Comparison of ENCODE assay signal across 13 cellular contexts in the genomic region with DNA sequence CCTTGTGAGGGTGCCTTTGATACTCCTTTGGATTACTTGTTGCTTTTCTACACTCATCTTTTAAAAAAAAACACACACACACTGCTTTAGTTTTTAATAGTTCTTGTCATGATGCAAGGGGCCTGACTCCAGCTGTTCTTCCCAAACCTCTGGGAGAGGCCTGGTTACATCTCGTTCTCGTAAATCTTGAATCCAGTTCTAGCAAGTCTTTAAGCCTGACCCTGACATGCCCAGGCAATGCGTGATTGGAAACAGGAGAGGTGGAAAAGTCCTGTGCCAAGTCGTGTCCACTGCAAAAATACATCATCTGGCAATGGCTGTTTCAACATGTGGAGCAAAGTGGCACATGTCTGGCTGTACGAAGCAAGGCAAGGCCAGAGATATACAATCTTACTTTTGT.
DNase-seq lines count a peak whose midpoint lies in the region; ATAC-seq, FAIRE-seq and TF ChIP-seq lines count a peak whose summit lies in the region.
"Had no signal": no experiment of that assay in that cellular context is flagged by ENCODE, and none has a peak within 500 bp of the region (broad histone marks: within the 10 kb centered on the region; RNA-seq: fewer than 3 reads in every experiment).

No MANE protein-coding gene starts in this region.

- no peak overlapping the region for H3K14ac ChIP-seq in mesenchymal stem cell (ENCODE audit: low read length in 2 of 2)

- no peak overlapping the region for H2BK12ac ChIP-seq in mesenchymal stem cell (ENCODE audit: low read length in 2 of 2)

- no peaks in the 10 kb centered on the region for H3K27me3 ChIP-seq in mesenchymal stem cell (ENCODE audit: control insufficient read depth in 1 of 2, insufficient read depth in 1 of 2, low read length in 2 of 2)
- H3K27me3 ChIP-seq: dorsolateral prefrontal cortex had no signal

- no peak overlapping the region for H4K91ac ChIP-seq in mesenchymal stem cell (ENCODE audit: low read length)

- H2AFZ ChIP-seq in mesenchymal stem cell (ENCODE audit: low read depth, low read length), result no peak overlapping the region

- no peak overlapping the region for H2BK5ac ChIP-seq in mesenchymal stem cell (ENCODE audit: low read depth, low read length, poor library complexity, severe bottlenecking)

- H3K4me2 ChIP-seq in mesenchymal stem cell (ENCODE audit: low read length, poor library complexity, severe bottlenecking), result no peak overlapping the region

- H2BK120ac ChIP-seq in mesenchymal stem cell (ENCODE audit: low read depth, low read length), result no peak overlapping the region

- H4K8ac ChIP-seq in mesenchymal stem cell (ENCODE audit: low read length), result peak overlapping the region; percentile 59

- no peak overlapping the region for H3K4me3 ChIP-seq in HFF-Myc (replicated peaks; ENCODE audit: low read depth, low read length)
- no peak overlapping the region for H3K4me3 ChIP-seq in mesenchymal stem cell (ENCODE audit: insufficient read depth in 1 of 2, low read depth in 1 of 2, low read length in 2 of 2)
- H3K4me3 ChIP-seq: dorsolateral prefrontal cortex had no signal

- H3K4ac ChIP-seq in mesenchymal stem cell (ENCODE audit: low read depth in 1 of 2, low read length in 2 of 2), result no peak overlapping the region

- 78% methylated on average over 5 of the region's 5 CpGs for WGBS in mesenchymal stem cell

- peak overlapping the region in 1 of 2 experiments; percentile 22 for H3K18ac ChIP-seq in mesenchymal stem cell (ENCODE audit: low read depth in 1 of 2, low read length in 2 of 2)

- no peaks in the 10 kb centered on the region for H3K9me3 ChIP-seq in mesenchymal stem cell (ENCODE audit: control insufficient read depth, low read length)

- H2AK5ac ChIP-seq in mesenchymal stem cell (ENCODE audit: low read length, severe bottlenecking), result no peak overlapping the region

- no peaks in the 10 kb centered on the region for H3K36me3 ChIP-seq in mesenchymal stem cell (ENCODE audit: control insufficient read depth in 1 of 2, insufficient read depth in 2 of 2, low read depth in 1 of 2, low read length in 2 of 2)

- no peaks in the 10 kb centered on the region for H3K79me1 ChIP-seq in mesenchymal stem cell (replicated peaks; ENCODE audit: low read length, poor library complexity, severe bottlenecking)

- FAIRE-seq in RCC 7860 (lab: Jason Lieb, UNC), result no peak

- peaks cover 3% of the 10 kb centered on the region for H3K4me1 ChIP-seq in mesenchymal stem cell (ENCODE audit: control insufficient read depth, insufficient read depth, low read depth, low read length)

- TF ChIP-seq CTCF in HFF-Myc (IDR thresholded peaks at IDR 0.05; ENCODE audit: low read depth, low read length, missing control alignments), result no peak

- no peak for ATAC-seq in HG03097 (IDR thresholded peaks at IDR 0.05; ENCODE audit: low FRiP score, unreplicated experiment)
- ATAC-seq in HG03571 (IDR thresholded peaks at IDR 0.05; ENCODE audit: unreplicated experiment), result no peak
- ATAC-seq: T-cell had no signal

- DNase-seq in HFF-Myc (ENCODE audit: extremely low read depth, low read depth) (peak; percentile 96), epithelial cell of prostate (ENCODE audit: low read depth, low spot score) (peak; percentile 96), mesenchymal stem cell (peak; percentile 43), stromal cell of bone marrow (ENCODE audit: low read depth) (peak; percentile 52), posterior vena cava (ENCODE audit: low spot score) (no peak), RCC 7860 (ENCODE audit: low spot score) (no peak)
- DNase-seq: activated CD4-positive, alpha-beta memory T cell treated with anti-CD3 and anti-CD28 coated beads for 36 hours; activated naive CD4-positive, alpha-beta T cell treated with anti-CD3 and anti-CD28 coated beads, Interleukin-2, amount 50 U/mL, for 16 hours; dorsolateral prefrontal cortex; stimulated activated CD4-positive, alpha-beta T cell treated with anti-CD3 and anti-CD28 coated beads, Interleukin-4, amount 100 ng/mL, for 1 hour; T-cell had no signal

- no peak overlapping the region for H2BK15ac ChIP-seq in mesenchymal stem cell (ENCODE audit: low read depth, poor library complexity, severe bottlenecking)

- intact Hi-C loops in posterior vena cava (cut with DNase I), result no loop called here

- H3K9ac ChIP-seq in mesenchymal stem cell (ENCODE audit: low read length), result peak overlapping the region; percentile 86

- no peak overlapping the region for H3K23ac ChIP-seq in mesenchymal stem cell (ENCODE audit: low read length in 2 of 2)

- peak overlapping the region; percentile 95 for H3K27ac ChIP-seq in epithelial cell of prostate
- H3K27ac ChIP-seq in mesenchymal stem cell (ENCODE audit: low read length, poor library complexity, severe bottlenecking), result no peak overlapping the region
- H3K27ac ChIP-seq: dorsolateral prefrontal cortex had no signal

Comparison
In these comparisons a context has a peak if more than half of its experiments do, and no peak if none do; other contexts are left out.
1. DNase-seq: peak in HFF-Myc (single experiment), epithelial cell of prostate (single experiment), mesenchymal stem cell (single experiment) and stromal cell of bone marrow (single experiment); none in posterior vena cava (single experiment) and RCC 7860 (single experiment).